In the genomic region with DNA sequence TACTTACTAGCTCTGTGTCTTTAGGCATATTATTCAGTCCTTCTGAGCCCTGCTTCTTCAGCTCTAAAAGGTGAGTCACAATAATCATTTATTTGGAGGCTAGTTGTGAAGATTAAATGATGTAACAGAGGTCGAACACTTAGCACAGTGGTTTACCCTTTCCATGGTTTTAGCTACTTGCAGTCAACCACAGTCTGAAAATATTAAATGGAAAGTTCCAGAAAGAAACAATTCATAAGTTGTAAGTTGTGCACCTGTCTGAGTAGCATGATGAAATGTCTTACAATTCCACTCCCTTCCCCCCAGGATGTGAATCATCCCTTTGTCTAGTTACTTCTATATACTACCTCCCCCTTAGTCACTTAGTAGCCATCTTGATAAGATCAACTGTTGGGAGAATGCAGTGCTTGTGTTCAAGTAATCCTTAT, we compare ENCODE assay signal across 14 cellular contexts.
A peak's percentile ranks its signal among the peaks of the same experiment; 100 is the strongest.
DNase-seq lines count a peak whose midpoint lies in the region; ATAC-seq, FAIRE-seq and TF ChIP-seq lines count a peak whose summit lies in the region.
"Had no signal": no experiment of that assay in that cellular context is flagged by ENCODE, and none has a peak within 500 bp of the region (broad histone marks: within the 10 kb centered on the region; RNA-seq: fewer than 3 reads in every experiment).

No MANE protein-coding gene starts in this region.

- POLR2A ChIA-PET in PC-9 (lab: Charles Lee; ENCODE audit: unreplicated experiment): interaction anchor here (0.6 kb wide), 1 partner anchor 266 kb away, joined by 5 read pairs; no protein-coding TSS in a partner anchor

- no peak for DNase-seq in activated CD8-positive, alpha-beta memory T cell treated with anti-CD3 and anti-CD28 coated beads, Interleukin-2, amount 10 ng/mL, durations not matched to agents 7 days and 5 days
- no peak for DNase-seq in activated CD8-positive, alpha-beta memory T cell treated with anti-CD3 and anti-CD28 coated beads, Interleukin-2, amount 50 U/mL, for 4 hours
- DNase-seq in PC-9 (peak in 1 of 2 experiments; percentile 7), dermis blood vessel endothelial cell (peak; percentile 3), small intestine (peak; percentile 69)
- no peak for DNase-seq in effector CD8-positive, alpha-beta T cell (lab: John Stamatoyannopoulos, UW)
- DNase-seq: NCI-H1436 treated with DMSO at 0.1 percent for 48 hours; stimulated activated CD4-positive, alpha-beta T cell treated with anti-CD3 and anti-CD28 coated beads, Interleukin-4, amount 100 ng/mL, for 4 hours had no signal

- H3K27me3 Mint-ChIP-seq in activated CD8-positive, alpha-beta memory T cell treated with anti-CD3 and anti-CD28 coated beads, Interleukin-2, amount 10 ng/mL, durations not matched to agents 7 days and 5 days: no peaks in the 10 kb centered on the region

- H3K9me2 ChIP-seq in PC-9 (ENCODE audit: insufficient read depth): no peaks in the 10 kb centered on the region; the same call in 1 of the 2 replicates

- H3K27ac ChIP-seq in PC-9 (peak overlapping the region; percentile 30), small intestine (ENCODE audit: low read depth in 1 of 2, low read length in 1 of 2) (no peak overlapping the region)
- H3K27ac ChIP-seq: esophagus muscularis mucosa, thoracic aorta had no signal

- peaks cover 3% of the 10 kb centered on the region for H3K9me3 Mint-ChIP-seq in activated CD8-positive, alpha-beta memory T cell treated with anti-CD3 and anti-CD28 coated beads, Interleukin-2, amount 10 ng/mL, durations not matched to agents 7 days and 5 days (ENCODE audit: low read depth)
- H3K9me3 Mint-ChIP-seq: WTC11 had no signal

- no peak for TF ChIP-seq CTCF in PC-9 (conservative IDR thresholded peaks at IDR 0.05)

- no peak for FAIRE-seq in small intestine (lab: Jason Lieb, UNC)

- H3K27ac Mint-ChIP-seq in activated CD8-positive, alpha-beta memory T cell treated with anti-CD3 and anti-CD28 coated beads, Interleukin-2, amount 10 ng/mL, durations not matched to agents 7 days and 5 days: no peak overlapping the region
- H3K27ac Mint-ChIP-seq: WTC11 had no signal

- 0 out of 2 replicates have a peak, but pooled peaks cover 8% of the 10 kb centered on the region for H3K4me1 ChIP-seq in PC-9 (replicated peaks; ENCODE audit: insufficient read depth)
- H3K4me1 ChIP-seq in small intestine (ENCODE audit: control insufficient read depth in 2 of 2, insufficient read depth in 1 of 2, low read depth in 1 of 2, low read length in 1 of 2): no peaks in the 10 kb centered on the region
- H3K4me1 ChIP-seq: esophagus muscularis mucosa had no signal

- H3K36me3 ChIP-seq in PC-9 (ENCODE audit: low read depth) (no peaks in the 10 kb centered on the region), small intestine (ENCODE audit: control insufficient read depth in 2 of 2, insufficient read depth in 2 of 2, low read length in 2 of 2) (no peaks in the 10 kb centered on the region)
- H3K36me3 ChIP-seq: esophagus muscularis mucosa, thoracic aorta had no signal

- peak overlapping the region; percentile 53 for H2AFZ ChIP-seq in PC-9

- intact Hi-C loops in PC-9 (cut with micrococcal nuclease; ENCODE audit: unreplicated experiment): no loop called here

- ATAC-seq in activated CD8-positive, alpha-beta memory T cell treated with anti-CD3 and anti-CD28 coated beads, Interleukin-2, amount 10 ng/mL, durations not matched to agents 7 days and 5 days: peak; percentile 51
- ATAC-seq in GM21786 (IDR thresholded peaks at IDR 0.05; ENCODE audit: unreplicated experiment) (no peak), GM19455 (IDR thresholded peaks at IDR 0.05; ENCODE audit: unreplicated experiment) (no peak)
- ATAC-seq: left lobe of liver, WTC11 had no signal

- CTCF ChIA-PET in activated CD8-positive, alpha-beta memory T cell treated with anti-CD3 and anti-CD28 coated beads, Interleukin-2, amount 10 ng/mL, durations not matched to agents 7 days and 5 days (lab: Charles Lee): no interaction called here
- CTCF ChIA-PET in PC-9 (lab: Charles Lee): no interaction called here

- no peaks in the 10 kb centered on the region for H3K36me3 Mint-ChIP-seq in activated CD8-positive, alpha-beta memory T cell treated with anti-CD3 and anti-CD28 coated beads, Interleukin-2, amount 10 ng/mL, durations not matched to agents 7 days and 5 days
- H3K36me3 Mint-ChIP-seq: WTC11 had no signal

- H3K4me3 ChIP-seq in PC-9 (no peak overlapping the region), small intestine (ENCODE audit: low read depth in 1 of 2, low read length in 2 of 2) (no peak overlapping the region)
- H3K4me3 ChIP-seq: esophagus muscularis mucosa, thoracic aorta had no signal

- no peaks in the 10 kb centered on the region for H3K79me2 ChIP-seq in PC-9 (ENCODE audit: low read depth)

- H3K9me3 ChIP-seq in PC-9 (ENCODE audit: insufficient read depth, low read depth) (no peaks in the 10 kb centered on the region), small intestine (ENCODE audit: control insufficient read depth, low read depth) (no peaks in the 10 kb centered on the region)
- H3K9me3 ChIP-seq: esophagus muscularis mucosa, thoracic aorta had no signal

- H3K4me1 Mint-ChIP-seq in activated CD8-positive, alpha-beta memory T cell treated with anti-CD3 and anti-CD28 coated beads, Interleukin-2, amount 10 ng/mL, durations not matched to agents 7 days and 5 days: peaks cover 17% of the 10 kb centered on the region

- 11 to 48% (median 24%) methylated on average over 1 of the region's 1 CpG for WGBS in small intestine, 3 donors

- no TSS peak for BruUV-seq in PC-9 (replicated peaks; lab: Mats Ljungman, UMichigan)

- H3K4me3 Mint-ChIP-seq in activated CD8-positive, alpha-beta memory T cell treated with anti-CD3 and anti-CD28 coated beads, Interleukin-2, amount 10 ng/mL, durations not matched to agents 7 days and 5 days: no peak overlapping the region
- H3K4me3 Mint-ChIP-seq: WTC11 had no signal

- no peaks in the 10 kb centered on the region for H4K20me1 ChIP-seq in PC-9 (ENCODE audit: insufficient read depth)

- H3F3A ChIP-seq in PC-9 (ENCODE audit: insufficient read depth, low read depth): no peaks in the 10 kb centered on the region

- H3K4me2 ChIP-seq in PC-9: no peak overlapping the region

- H3K27me3 ChIP-seq in PC-9 (ENCODE audit: insufficient read depth, low read depth) (no peaks in the 10 kb centered on the region), small intestine (ENCODE audit: control insufficient read depth in 2 of 2, insufficient read depth in 2 of 2, low read length in 2 of 2) (no peaks in the 10 kb centered on the region)
- H3K27me3 ChIP-seq: esophagus muscularis mucosa had no signal

Comparison
In these comparisons a context has a peak if more than half of its experiments do, and no peak if none do; other contexts are left out.
1. DNase-seq: peak in dermis blood vessel endothelial cell (single experiment) and small intestine (single experiment); none in activated CD8-positive, alpha-beta memory T cell treated with anti-CD3 and anti-CD28 coated beads, Interleukin-2, amount 10 ng/mL, durations not matched to agents 7 days and 5 days (single experiment), activated CD8-positive, alpha-beta memory T cell treated with anti-CD3 and anti-CD28 coated beads, Interleukin-2, amount 50 U/mL, for 4 hours (single experiment) and effector CD8-positive, alpha-beta T cell (single experiment).